Comparison of ENCODE assay signal across 2 cellular contexts in genomic region chr16:11398136-11398535, GRCh38.
TF ChIP-seq lines count a peak whose summit lies in the region.

No MANE protein-coding gene starts in this region.

TF ChIP-seq in SK-N-SH, 30 proteins besides CTCF, POLR2A, EP300 and RAD21 (continued from another document):
- TF ChIP-seq ZBTB33 (IDR thresholded peaks at IDR 0.05; ENCODE audit: borderline replicate concordance, low read depth) = no peak
- no peak for TF ChIP-seq NFIC (IDR thresholded peaks at IDR 0.05; ENCODE audit: borderline replicate concordance)
- TF ChIP-seq POLR2AphosphoS5 (IDR thresholded peaks at IDR 0.05; ENCODE audit: low read depth, low read length) = no peak
- no peak for TF ChIP-seq TEAD4 (IDR thresholded peaks at IDR 0.05; ENCODE audit: borderline replicate concordance, insufficient read depth)
- no peak for TF ChIP-seq MXI1 (IDR thresholded peaks at IDR 0.05; ENCODE audit: low read depth, low read length)
- no peak for TF ChIP-seq MAX (IDR thresholded peaks at IDR 0.05; ENCODE audit: low read depth)
TF ChIP-seq in SK-N-SH: peak in this region for 0.

TF ChIP-seq in SK-N-SH treated with all-trans-retinoic acid at 6 μM for 48 hours, 23 proteins besides CTCF, POLR2A, EP300 and RAD21 (continued from another document):
- no peak for TF ChIP-seq PATZ1 (CRISPR knock-in tag; IDR thresholded peaks at IDR 0.05; ENCODE audit: borderline replicate concordance)
- no peak for TF ChIP-seq TCF4 (CRISPR knock-in tag; IDR thresholded peaks at IDR 0.05; ENCODE audit: borderline replicate concordance)
- TF ChIP-seq ESRRG (CRISPR knock-in tag; IDR thresholded peaks at IDR 0.05) = no peak
- no peak for TF ChIP-seq CSRNP3 (CRISPR knock-in tag; IDR thresholded peaks at IDR 0.05)
- TF ChIP-seq ZNF565 (CRISPR knock-in tag; conservative IDR thresholded peaks at IDR 0.05; ENCODE audit: low read depth) = no peak
- no peak for TF ChIP-seq BACH2 (CRISPR knock-in tag; IDR thresholded peaks at IDR 0.05; ENCODE audit: borderline replicate concordance)
- TF ChIP-seq GLIS3 (CRISPR knock-in tag; IDR thresholded peaks at IDR 0.05) = no peak
- TF ChIP-seq PPARA (CRISPR knock-in tag; IDR thresholded peaks at IDR 0.05; ENCODE audit: borderline replicate concordance) = no peak
- no peak for TF ChIP-seq ZC3H10 (CRISPR knock-in tag; IDR thresholded peaks at IDR 0.05)
- no peak for TF ChIP-seq ZFP3 (CRISPR knock-in tag; IDR thresholded peaks at IDR 0.05)
